11 cellular contexts compared by ENCODE assay signal in the genomic region with DNA sequence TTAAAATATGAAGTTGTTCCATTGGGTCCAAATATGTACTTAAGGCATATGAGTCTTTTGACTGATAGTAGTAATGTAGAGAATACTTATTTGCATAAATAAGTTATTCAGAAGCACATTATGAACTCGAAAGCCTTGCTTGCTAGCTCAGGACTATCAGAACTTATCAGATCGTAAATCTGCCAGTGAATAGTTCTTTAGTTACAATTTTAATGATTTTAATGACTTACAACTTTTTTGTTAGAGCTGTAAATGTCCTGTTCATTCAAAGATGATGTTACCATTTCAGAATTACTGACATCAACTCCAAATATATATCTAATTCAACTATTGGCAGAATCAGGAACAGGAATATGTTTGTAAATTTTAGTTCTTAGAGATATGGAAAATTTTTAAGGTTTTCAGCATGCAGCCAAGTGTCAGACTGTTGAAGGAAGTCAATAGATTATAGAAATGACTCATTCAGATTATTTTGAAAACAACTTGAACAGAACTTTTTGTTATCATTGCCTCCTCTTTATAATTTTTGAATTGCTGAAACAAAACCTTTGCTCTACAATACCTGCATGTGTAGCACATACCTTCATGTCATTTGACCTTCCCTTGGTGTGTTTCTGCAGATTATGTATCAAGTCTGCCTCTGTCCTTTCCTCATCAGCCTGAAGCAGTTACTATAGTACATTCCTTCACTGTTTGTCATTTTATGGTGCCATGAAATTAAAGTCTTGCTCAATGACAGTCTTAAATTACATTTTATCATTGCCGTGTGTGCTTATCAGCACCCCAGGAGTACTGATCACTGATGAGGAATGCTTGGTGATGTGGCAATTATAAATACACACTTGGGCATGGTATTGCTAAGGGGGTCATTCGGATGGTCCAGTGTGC. TPM values are rescaled to one million over a fixed set of nuclear protein-coding genes. Genes with fewer than 3 reads are reported as not detected.
DNase-seq lines count a peak whose midpoint lies in the region; ATAC-seq lines count a peak whose summit lies in the region.
"Had no signal": no experiment of that assay in that cellular context is flagged by ENCODE, and none has a peak within 500 bp of the region (broad histone marks: within the 10 kb centered on the region; RNA-seq: fewer than 3 reads in every experiment).

No MANE protein-coding gene starts in this region.

- DNase-seq in A172 (ENCODE audit: low spot score), result peak; percentile 50
- peak; percentile 82 for DNase-seq in GM23248
- DNase-seq in left ventricle myocardium superior, result no peak
- no peak for DNase-seq in T-helper 1 cell
- DNase-seq in MG63, result no peak
- DNase-seq in AML-193 (lab: John Stamatoyannopoulos, UW), result no peak
- no peak for DNase-seq in stimulated activated CD4-positive, alpha-beta T cell treated with anti-CD3 and anti-CD28 coated beads, Interleukin-2, amount 100 ng/mL, for 24 hours
- DNase-seq: anterior cingulate cortex, heart right ventricle, NCI-H524 had no signal

- H3K79me2 ChIP-seq in GM23248 (ENCODE audit: insufficient read depth), result peaks cover 26% of the 10 kb centered on the region; the same call in 1 of the 2 replicates

- H3K36me3 ChIP-seq in GM23248 (ENCODE audit: low read depth), result no peaks in the 10 kb centered on the region
- H3K36me3 ChIP-seq in MG63, result peaks cover 3% of the 10 kb centered on the region; the same call in 1 of the 2 replicates

- intact Hi-C loops in left ventricle myocardium superior (cut with micrococcal nuclease), result no loop called here

- peaks cover 15% of the 10 kb centered on the region for H3K4me1 ChIP-seq in GM23248 (ENCODE audit: insufficient read depth)

- H3K4me1 Mint-ChIP-seq in activated T-helper 17 cell treated with anti-CD3 and anti-CD28 coated beads, Interleukin-2, amount 50 U/mL, for 72 hours, result peaks cover 60% of the 10 kb centered on the region

- peak overlapping the region; percentile 57 for H3K4me2 ChIP-seq in GM23248 (ENCODE audit: unreplicated experiment)

- H3K4me3 Mint-ChIP-seq in activated T-helper 17 cell treated with anti-CD3 and anti-CD28 coated beads, Interleukin-2, amount 50 U/mL, for 72 hours, result peak overlapping the region; percentile 42

- H3K4me3 ChIP-seq in GM23248, result peak overlapping the region; percentile 13
- H3K4me3 ChIP-seq in MG63, result no peak overlapping the region
- H3K4me3 ChIP-seq: heart right ventricle had no signal

- 41 to 44% methylated on average over 4 of the region's 4 CpGs for WGBS in GM23248 (ENCODE audit: low coverage in 1 of 2, low lambda C conversion rate in 2 of 2, missing lambda C conversion rate in 2 of 2), 2 experiments

- H3K27ac Mint-ChIP-seq in activated T-helper 17 cell treated with anti-CD3 and anti-CD28 coated beads, Interleukin-2, amount 50 U/mL, for 72 hours, result peak overlapping the region; percentile 24

- H3K27me3 Mint-ChIP-seq in activated T-helper 17 cell treated with anti-CD3 and anti-CD28 coated beads, Interleukin-2, amount 50 U/mL, for 72 hours, result no peaks in the 10 kb centered on the region

- H2AFZ ChIP-seq in GM23248, result no peak overlapping the region

- H3K9ac ChIP-seq in GM23248, result peak overlapping the region; percentile 31; the same call in 1 of the 2 replicates

- H3K9me3 Mint-ChIP-seq in activated T-helper 17 cell treated with anti-CD3 and anti-CD28 coated beads, Interleukin-2, amount 50 U/mL, for 72 hours, result no peaks in the 10 kb centered on the region

- H4K20me1 ChIP-seq in GM23248 (ENCODE audit: insufficient read depth), result no peaks in the 10 kb centered on the region

- H3K9me3 ChIP-seq in GM23248 (ENCODE audit: low read depth) (no peaks in the 10 kb centered on the region), MG63 (no peaks in the 10 kb centered on the region)
- H3K9me3 ChIP-seq: heart right ventricle had no signal

- peaks cover 44% of the 10 kb centered on the region for H3K36me3 Mint-ChIP-seq in activated T-helper 17 cell treated with anti-CD3 and anti-CD28 coated beads, Interleukin-2, amount 50 U/mL, for 72 hours (ENCODE audit: low read depth)

- no peak for ATAC-seq in activated T-helper 17 cell treated with anti-CD3 and anti-CD28 coated beads, Interleukin-2, amount 50 U/mL, for 72 hours (replicated peaks)
- peak; percentile 77 for ATAC-seq in left ventricle myocardium superior

- peak overlapping the region; percentile 80 for H3K27ac ChIP-seq in GM23248
- H3K27ac ChIP-seq: heart right ventricle had no signal

- H3K9me2 ChIP-seq in GM23248 (ENCODE audit: insufficient read depth), result no peaks in the 10 kb centered on the region

- in situ Hi-C loops in GM23248 (cut with MboI), result no loop called here

- peaks cover 14% of the 10 kb centered on the region for H3F3A ChIP-seq in GM23248 (ENCODE audit: insufficient read depth)

- H3K27me3 ChIP-seq in GM23248 (replicated peaks; ENCODE audit: insufficient read depth) (no peaks in the 10 kb centered on the region), MG63 (no peaks in the 10 kb centered on the region)
- H3K27me3 ChIP-seq: heart right ventricle had no signal

RNA-seq across cellular contexts. Expression of a gene that starts 44.9 kb away (rescaled TPM):
- 9.8 and 17.5 TPM in 2 replicates for total RNA-seq in A172 (2014; rRNA removed; shearing (Covaris generic))
- total RNA-seq in GM23248 (2014; rRNA removed; shearing (Covaris generic)), result 30.7 and 35.3 TPM in 2 replicates
- 29.9 and 30.1 TPM in 2 replicates for polyA plus RNA-seq in GM23248 (2016; fragmentation: Nextera tagmentation; extraction: Ambion mirVana)
- total RNA-seq in activated T-helper 17 cell treated with anti-CD3 and anti-CD28 coated beads, Interleukin-2, amount 50 U/mL, for 72 hours, result 10 to 100 TPM; 15.2 to 24.0 TPM
- 6.8 TPM for total RNA-seq in left ventricle myocardium superior
- 21.2 and 21.5 TPM in 2 replicates for total RNA-seq in MG63 (2014; rRNA removed; shearing (Covaris generic); ENCODE audit: low replicate concordance)

Comparison
In these comparisons a context has a peak if more than half of its experiments do, and no peak if none do; other contexts are left out.
1. DNase-seq: peak in A172 (single experiment) and GM23248 (single experiment); none in left ventricle myocardium superior (single experiment), T-helper 1 cell (0 of 5), MG63 (single experiment), AML-193 (0 of 2) and stimulated activated CD4-positive, alpha-beta T cell treated with anti-CD3 and anti-CD28 coated beads, Interleukin-2, amount 100 ng/mL, for 24 hours (0 of 2).